In genomic region chr1:64282353-64282752, GRCh38 we compare ENCODE assay signal across 11 cellular contexts.
A peak's percentile ranks its signal among the peaks of the same experiment; 100 is the strongest.
DNase-seq lines count a peak whose midpoint lies in the region; ATAC-seq lines count a peak whose summit lies in the region.
"Had no signal": no experiment of that assay in that cellular context is flagged by ENCODE, and none has a peak within 500 bp of the region (broad histone marks: within the 10 kb centered on the region; RNA-seq: fewer than 3 reads in every experiment).

No MANE protein-coding gene starts in this region.

- H2BK5ac ChIP-seq in neuronal stem cell (ENCODE audit: low read length), result no peak overlapping the region

- H3K9me3 ChIP-seq in neuronal stem cell (replicated peaks in 1 of 2; ENCODE audit: control insufficient read depth in 2 of 2, insufficient read depth in 1 of 2, low read depth in 1 of 2, low read length in 2 of 2), result no peaks in the 10 kb centered on the region

- peaks cover 3% of the 10 kb centered on the region in 2 donors for H3K4me1 ChIP-seq in neuronal stem cell (ENCODE audit: control insufficient read depth in 2 of 2, insufficient read depth in 1 of 2, low read depth in 1 of 2, low read length in 2 of 2)

- H2BK12ac ChIP-seq in neuronal stem cell (ENCODE audit: low read length), result no peak overlapping the region

- H3K36me3 ChIP-seq in neuronal stem cell (replicated peaks in 1 of 2; ENCODE audit: control insufficient read depth in 2 of 2, insufficient read depth in 2 of 2, low read length in 2 of 2), result no peaks in the 10 kb centered on the region

- H2BK15ac ChIP-seq in neuronal stem cell (ENCODE audit: low read length), result no peak overlapping the region

- no peak overlapping the region for H3K18ac ChIP-seq in neuronal stem cell (ENCODE audit: low read length)

- H3K27ac ChIP-seq in epithelial cell of prostate (peak overlapping the region; percentile 36), neuronal stem cell (replicated peaks; ENCODE audit: low read length) (no peak overlapping the region)

- H3K27me3 ChIP-seq in neuronal stem cell (ENCODE audit: control insufficient read depth in 3 of 3, insufficient read depth in 3 of 3, low read depth in 1 of 3, low read length in 3 of 3), result no peaks in the 10 kb centered on the region

- no peak overlapping the region for H3K9ac ChIP-seq in neuronal stem cell (ENCODE audit: low read depth, low read length, poor library complexity)

- no peak overlapping the region for H3K23ac ChIP-seq in neuronal stem cell (ENCODE audit: low read depth, low read length, poor library complexity)

- H3K4me3 ChIP-seq in neuronal stem cell (ENCODE audit: low read length in 2 of 2), result no peak overlapping the region

- no peak overlapping the region for H3K4ac ChIP-seq in neuronal stem cell (ENCODE audit: low read length)

- ATAC-seq in sciatic nerve (no peak), HG03520 (IDR thresholded peaks at IDR 0.05; ENCODE audit: unreplicated experiment) (no peak)
- ATAC-seq: activated T-cell treated with anti-CD3 and anti-CD28 coated beads, Interleukin-2, amount 50 U/mL, for 4 hours had no signal

- no peak overlapping the region for H3K14ac ChIP-seq in neuronal stem cell (ENCODE audit: low read length)

- H4K8ac ChIP-seq in neuronal stem cell (ENCODE audit: low read depth, low read length), result no peak overlapping the region

- no peaks in the 10 kb centered on the region for H3K79me1 ChIP-seq in neuronal stem cell (ENCODE audit: low read depth, low read length)

- peak; percentile 5 for DNase-seq in NCI-H1436 (lab: John Stamatoyannopoulos, UW)
- DNase-seq in NCI-H1436 treated with DMSO at 0.1 percent for 48 hours (lab: John Stamatoyannopoulos, UW), result no peak
- DNase-seq in NCI-H510A (lab: John Stamatoyannopoulos, UW), result peak; percentile 32
- no peak for DNase-seq in epithelial cell of prostate (ENCODE audit: low read depth, low spot score)
- peak; percentile 65 for DNase-seq in sciatic nerve (ENCODE audit: low spot score)
- DNase-seq in activated CD8-positive, alpha-beta memory T cell treated with anti-CD3 and anti-CD28 coated beads for 24 hours, result no peak
- no peak for DNase-seq in neuronal stem cell (ENCODE audit: low spot score)
- DNase-seq: activated T-cell treated with anti-CD3 and anti-CD28 coated beads, Interleukin-2, amount 50 U/mL, for 4 hours; GF-D8; H9 had no signal

- H3K4me2 ChIP-seq in neuronal stem cell (ENCODE audit: insufficient read depth, low read length, poor library complexity, severe bottlenecking), result no peak overlapping the region

- WGBS in neuronal stem cell (ENCODE audit: extremely low coverage in 2 of 2, insufficient read length in 2 of 2, insufficient replicate concordance in 1 of 2), 2 donors, result no CpG with 5 or more reads among the region's 4 CpGs

- H4K91ac ChIP-seq in neuronal stem cell (ENCODE audit: low read depth, low read length, poor library complexity), result no peak overlapping the region

- intact Hi-C loops in sciatic nerve (cut with DNase I), result no loop called here

- no peak overlapping the region for H2BK120ac ChIP-seq in neuronal stem cell (ENCODE audit: low read depth, low read length)

- H2AFZ ChIP-seq in neuronal stem cell (ENCODE audit: low read length), result no peak overlapping the region

- no peak overlapping the region for H2AK5ac ChIP-seq in neuronal stem cell (ENCODE audit: low read depth, low read length)

Comparison
In these comparisons a context has a peak if more than half of its experiments do, and no peak if none do; other contexts are left out.
1. DNase-seq: peak in NCI-H1436 (single experiment), NCI-H510A (single experiment) and sciatic nerve (single experiment); none in NCI-H1436 treated with DMSO at 0.1 percent for 48 hours (single experiment), epithelial cell of prostate (single experiment), activated CD8-positive, alpha-beta memory T cell treated with anti-CD3 and anti-CD28 coated beads for 24 hours (single experiment) and neuronal stem cell (single experiment).